In genomic region chr1:171943973-171944561, GRCh38 we compare ENCODE assay signal across 32 cellular contexts.
"Had no signal": no experiment of that assay in that cellular context is flagged by ENCODE, and none has a peak within 500 bp of the region (broad histone marks: within the 10 kb centered on the region; RNA-seq: fewer than 3 reads in every experiment).

No MANE protein-coding gene starts in this region.

- H3K27ac Mint-ChIP-seq: activated B cell treated with CpG ODN at 0.5 μM for 24 hours; activated CD4-positive, alpha-beta memory T cell treated with anti-CD3 and anti-CD28 coated beads for 36 hours; activated CD4-positive, alpha-beta T cell treated with anti-CD3 and anti-CD28 coated beads for 36 hours; activated CD8-positive, alpha-beta T cell treated with anti-CD3 and anti-CD28 coated beads for 36 hours; activated naive CD4-positive, alpha-beta T cell treated with anti-CD3 and anti-CD28 coated beads for 36 hours; activated naive CD4-positive, alpha-beta T cell treated with anti-CD3 and anti-CD28 coated beads, Interleukin-2, amount 50 U/mL, for 72 hours; activated naive CD8-positive, alpha-beta T cell treated with anti-CD3 and anti-CD28 coated beads for 36 hours; activated T-cell treated with anti-CD3 and anti-CD28 coated beads, Interleukin-2, amount 50 U/mL, for 72 hours; activated T-helper 1 cell treated with anti-CD3 and anti-CD28 coated beads, Interleukin-12 subunit alpha, Interleukin-12 subunit beta, Interleukin-2, Interleukin-4 antibody, amounts not matched to agents 30 ng/mL and 10 ng/mL and 1 ng/mL, durations not matched to agents 14 hours and 24 hours and 36 hours; activated T-helper 17 cell treated with anti-CD3 and anti-CD28 coated beads, Interleukin-2, amount 50 U/mL, for 72 hours; T-cell; T-helper 17 cell had no signal

- H3K36me3 Mint-ChIP-seq: activated CD4-positive, alpha-beta memory T cell treated with anti-CD3 and anti-CD28 coated beads for 36 hours; activated naive CD4-positive, alpha-beta T cell treated with anti-CD3 and anti-CD28 coated beads, Interleukin-2, amount 50 U/mL, for 72 hours; activated naive CD8-positive, alpha-beta T cell treated with anti-CD3 and anti-CD28 coated beads for 36 hours had no signal

- H3K4me3 ChIP-seq: adrenal gland, body of pancreas, breast epithelium had no signal

- H3K36me3 ChIP-seq: adrenal gland, brain microvascular endothelial cell, breast epithelium had no signal

- DNase-seq: activated B cell treated with CpG ODN at 0.5 μM for 24 hours; activated CD4-positive, alpha-beta memory T cell treated with anti-CD3 and anti-CD28 coated beads for 36 hours; activated CD4-positive, alpha-beta T cell treated with anti-CD3 and anti-CD28 coated beads for 36 hours; activated CD4-positive, alpha-beta T cell treated with anti-CD3 and anti-CD28 coated beads for 48 hours; activated CD4-positive, alpha-beta T cell treated with anti-CD3 and anti-CD28 coated beads, Interleukin-2, amount 50 U/mL, for 1 hour; activated CD4-positive, alpha-beta T cell treated with anti-CD3 and anti-CD28 coated beads, Interleukin-2, amount 50 U/mL, for 4 hours; activated CD4-positive, CD25-positive, alpha-beta regulatory T cell treated with anti-CD3 and anti-CD28 coated beads, Interleukin-2, amount 50 U/mL, for 72 hours; activated CD8-positive, alpha-beta memory T cell treated with anti-CD3 and anti-CD28 coated beads, Interleukin-2, amount 50 U/mL, for 4 hours; activated CD8-positive, alpha-beta T cell treated with anti-CD3 and anti-CD28 coated beads for 36 hours; activated effector memory CD4-positive, alpha-beta T cell treated with anti-CD3 and anti-CD28 coated beads, Interleukin-2, amount 50 U/mL, for 16 hours; activated gamma-delta T cell treated with Interleukin-2 at 50 U/mL for 16 hours; activated naive CD4-positive, alpha-beta T cell; activated naive CD4-positive, alpha-beta T cell treated with anti-CD3 and anti-CD28 coated beads for 36 hours; activated naive CD4-positive, alpha-beta T cell treated with anti-CD3 and anti-CD28 coated beads, Interleukin-2, amount 50 U/mL, for 16 hours; activated naive CD8-positive, alpha-beta T cell treated with anti-CD3 and anti-CD28 coated beads for 36 hours; activated T-cell treated with anti-CD3 and anti-CD28 coated beads for 4 hours; activated T-cell treated with anti-CD3 and anti-CD28 coated beads, Interleukin-2, amount 50 U/mL, for 1 hour; activated T-cell treated with anti-CD3 and anti-CD28 coated beads, Interleukin-2, amount 50 U/mL, for 4 hours; activated T-cell treated with anti-CD3 and anti-CD28 coated beads, Interleukin-2, amount 50 U/mL, for 72 hours; adrenal gland; amniotic stem cell; aorta; body of pancreas; brain microvascular endothelial cell; central memory CD4-positive, alpha-beta T cell; T-cell; T-helper 17 cell had no signal

- ATAC-seq: activated CD4-positive, alpha-beta T cell treated with anti-CD3 and anti-CD28 coated beads for 36 hours; activated CD8-positive, alpha-beta T cell treated with anti-CD3 and anti-CD28 coated beads for 36 hours; activated naive CD4-positive, alpha-beta T cell treated with anti-CD3 and anti-CD28 coated beads, Interleukin-2, amount 50 U/mL, for 72 hours; activated T-cell treated with anti-CD3 and anti-CD28 coated beads, Interleukin-2, amount 50 U/mL, for 4 hours; activated T-cell treated with anti-CD3 and anti-CD28 coated beads, Interleukin-2, amount 50 U/mL, for 72 hours; activated T-helper 17 cell treated with anti-CD3 and anti-CD28 coated beads, Interleukin-2, amount 50 U/mL, for 72 hours; body of pancreas; T-cell; T-helper 17 cell had no signal

- H3K4me1 Mint-ChIP-seq: activated B cell treated with CpG ODN at 0.5 μM for 24 hours; activated CD4-positive, alpha-beta T cell treated with anti-CD3 and anti-CD28 coated beads for 36 hours; activated naive CD8-positive, alpha-beta T cell treated with anti-CD3 and anti-CD28 coated beads for 36 hours; activated T-helper 17 cell treated with anti-CD3 and anti-CD28 coated beads, Interleukin-2, amount 50 U/mL, for 72 hours; T-cell; T-helper 17 cell had no signal

- H3K9me3 Mint-ChIP-seq: activated B cell treated with CpG ODN at 0.5 μM for 24 hours; activated CD4-positive, alpha-beta memory T cell treated with anti-CD3 and anti-CD28 coated beads for 36 hours; activated CD8-positive, alpha-beta T cell treated with anti-CD3 and anti-CD28 coated beads for 36 hours; activated naive CD4-positive, alpha-beta T cell treated with anti-CD3 and anti-CD28 coated beads for 36 hours; activated naive CD4-positive, alpha-beta T cell treated with anti-CD3 and anti-CD28 coated beads, Interleukin-2, amount 50 U/mL, for 72 hours; activated T-cell treated with anti-CD3 and anti-CD28 coated beads, Interleukin-2, amount 50 U/mL, for 4 hours; activated T-cell treated with anti-CD3 and anti-CD28 coated beads, Interleukin-2, amount 50 U/mL, for 72 hours; activated T-helper 1 cell treated with anti-CD3 and anti-CD28 coated beads, Interleukin-12 subunit alpha, Interleukin-12 subunit beta, Interleukin-2, Interleukin-4 antibody, amounts not matched to agents 30 ng/mL and 10 ng/mL and 1 ng/mL, durations not matched to agents 14 hours and 24 hours and 36 hours; activated T-helper 17 cell treated with anti-CD3 and anti-CD28 coated beads, Interleukin-2, amount 50 U/mL, for 72 hours had no signal

- H3K9me3 ChIP-seq: adrenal gland, body of pancreas, breast epithelium had no signal

- H3K27me3 ChIP-seq: adrenal gland, body of pancreas, brain microvascular endothelial cell, breast epithelium had no signal

- H3K27ac ChIP-seq: adrenal gland, body of pancreas, brain microvascular endothelial cell, breast epithelium, VCaP had no signal

- H3K27me3 Mint-ChIP-seq: activated B cell treated with CpG ODN at 0.5 μM for 24 hours; activated CD4-positive, alpha-beta T cell treated with anti-CD3 and anti-CD28 coated beads for 36 hours; activated naive CD8-positive, alpha-beta T cell treated with anti-CD3 and anti-CD28 coated beads for 36 hours; activated T-helper 17 cell treated with anti-CD3 and anti-CD28 coated beads, Interleukin-2, amount 50 U/mL, for 72 hours had no signal

- H3K4me3 Mint-ChIP-seq: activated B cell treated with CpG ODN at 0.5 μM for 24 hours; activated CD4-positive, alpha-beta memory T cell treated with anti-CD3 and anti-CD28 coated beads for 36 hours; activated CD4-positive, alpha-beta T cell treated with anti-CD3 and anti-CD28 coated beads for 36 hours; activated CD8-positive, alpha-beta T cell treated with anti-CD3 and anti-CD28 coated beads for 36 hours; activated naive CD4-positive, alpha-beta T cell treated with anti-CD3 and anti-CD28 coated beads for 36 hours; activated naive CD8-positive, alpha-beta T cell treated with anti-CD3 and anti-CD28 coated beads for 36 hours; activated T-cell treated with anti-CD3 and anti-CD28 coated beads, Interleukin-2, amount 50 U/mL, for 4 hours; activated T-cell treated with anti-CD3 and anti-CD28 coated beads, Interleukin-2, amount 50 U/mL, for 72 hours; activated T-helper 1 cell treated with anti-CD3 and anti-CD28 coated beads, Interleukin-12 subunit alpha, Interleukin-12 subunit beta, Interleukin-2, Interleukin-4 antibody, amounts not matched to agents 30 ng/mL and 10 ng/mL and 1 ng/mL, durations not matched to agents 14 hours and 24 hours and 36 hours; activated T-helper 17 cell treated with anti-CD3 and anti-CD28 coated beads, Interleukin-2, amount 50 U/mL, for 72 hours; T-cell; T-helper 17 cell had no signal

- H3K4me1 ChIP-seq: adrenal gland, body of pancreas, breast epithelium had no signal
